In the genomic region with DNA sequence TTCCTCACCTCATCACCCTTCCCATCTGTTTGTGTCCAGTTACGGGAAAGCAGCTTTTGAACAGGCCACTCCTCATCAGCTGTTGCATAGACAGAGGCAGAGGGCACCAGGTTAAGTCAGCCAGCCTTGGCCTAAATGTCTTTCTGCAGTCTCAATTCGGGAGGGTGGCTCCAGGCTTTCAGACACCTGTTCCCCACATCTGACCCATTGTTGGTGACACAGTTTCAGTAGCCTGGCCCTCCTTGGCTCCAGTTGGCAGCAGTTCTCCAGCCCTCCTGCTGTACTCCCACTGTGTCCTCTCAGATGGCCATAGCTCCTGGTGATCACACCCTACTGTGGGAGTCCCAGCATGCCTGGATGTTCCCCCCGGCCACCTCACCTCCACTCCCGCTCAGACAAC, we compare ENCODE assay signal across 23 cellular contexts.
A peak's percentile ranks its signal among the peaks of the same experiment; 100 is the strongest.
DNase-seq lines count a peak whose midpoint lies in the region; ATAC-seq and TF ChIP-seq lines count a peak whose summit lies in the region.
"Had no signal": no experiment of that assay in that cellular context is flagged by ENCODE, and none has a peak within 500 bp of the region (broad histone marks: within the 10 kb centered on the region; RNA-seq: fewer than 3 reads in every experiment).

No MANE protein-coding gene starts in this region.

- DNase-seq in NCI-H524 (lab: John Stamatoyannopoulos, UW) (peak; percentile 13 to 69), NCI-H524 treated with DMSO at 0.1 percent for 48 hours (lab: John Stamatoyannopoulos, UW) (no peak), HEK293T (ENCODE audit: extremely low spot score) (peak; percentile 5), myocyte (ENCODE audit: low read depth) (peak; percentile 98), thoracic aorta (ENCODE audit: low spot score) (no peak), upper lobe of left lung (no peak), NCI-H2029 (lab: John Stamatoyannopoulos, UW) (no peak)
- DNase-seq: 8988T; Calu3; CD8-positive, alpha-beta memory T cell; DMS53; EL; GM23248; Karpas-422; NCI-H1694; NCI-H2081 treated with DMSO at 0.1 percent for 48 hours; NCI-H446 treated with DMSO at 0.1 percent for 48 hours; NCI-H748 treated with DMSO at 0.1 percent for 48 hours; Peyer's patch; T-cell had no signal

- no peak overlapping the region for H3K27ac ChIP-seq in thoracic aorta
- no peak overlapping the region for H3K27ac ChIP-seq in upper lobe of left lung
- H3K27ac ChIP-seq: C4-2B, GM23248, Peyer's patch had no signal

- no peaks in the 10 kb centered on the region for H3K4me1 ChIP-seq in thoracic aorta (ENCODE audit: control insufficient read depth in 1 of 2, low read depth in 2 of 2)
- no peaks in the 10 kb centered on the region for H3K4me1 ChIP-seq in upper lobe of left lung
- H3K4me1 ChIP-seq: HAP-1, Peyer's patch had no signal

- H3K36me3 ChIP-seq in thoracic aorta (no peaks in the 10 kb centered on the region), upper lobe of left lung (no peaks in the 10 kb centered on the region)
- H3K36me3 ChIP-seq: HAP-1, Peyer's patch had no signal

- H3K27me3 ChIP-seq in thoracic aorta (replicated peaks; ENCODE audit: insufficient read depth) (no peaks in the 10 kb centered on the region), upper lobe of left lung (no peaks in the 10 kb centered on the region)
- H3K27me3 ChIP-seq: Peyer's patch had no signal

- H3K9me3 ChIP-seq in thoracic aorta, result no peaks in the 10 kb centered on the region
- no peaks in the 10 kb centered on the region for H3K9me3 ChIP-seq in upper lobe of left lung
- H3K9me3 ChIP-seq: Peyer's patch had no signal

- CTCF ChIA-PET in HEK293T (lab: Yijun Ruan, JAX), result no interaction called here

- TF ChIP-seq CTCF in thoracic aorta (IDR thresholded peaks at IDR 0.05), result no peak
- no peak for TF ChIP-seq CTCF in upper lobe of left lung (IDR thresholded peaks at IDR 0.05)

- POLR2A ChIA-PET in HEK293T (lab: Yijun Ruan, JAX), result no interaction called here

- H3K4me3 ChIP-seq in thoracic aorta, result no peak overlapping the region
- H3K4me3 ChIP-seq in upper lobe of left lung, result no peak overlapping the region
- H3K4me3 ChIP-seq: GM23248, HAP-1, Peyer's patch had no signal

- peak; percentile 13 for ATAC-seq in thoracic aorta (ENCODE audit: insufficient number of reproducible peaks, low FRiP score, low read depth)
- no peak for ATAC-seq in upper lobe of left lung (ENCODE audit: low FRiP score in 2 of 2)
- ATAC-seq in GM21737 (IDR thresholded peaks at IDR 0.05; ENCODE audit: unreplicated experiment), result no peak
- ATAC-seq: T-cell had no signal

- WGBS in upper lobe of left lung, 2 donors, result 79 to 82% methylated on average over 3 to 4 of the region's 4 CpGs

- TF ChIP-seq POLR2A in upper lobe of left lung (IDR thresholded peaks at IDR 0.05), result no peak

- TF ChIP-seq EP300 in upper lobe of left lung (IDR thresholded peaks at IDR 0.05), result no peak

TF ChIP-seq in HEK293T, 16 proteins besides CTCF, POLR2A, EP300 and RAD21:
- TF ChIP-seq FOXA1 (IDR thresholded peaks at IDR 0.05), result no peak
- TF ChIP-seq CTBP1 (IDR thresholded peaks at IDR 0.05; ENCODE audit: borderline replicate concordance), result no peak
- no peak for TF ChIP-seq BHLHE40 (IDR thresholded peaks at IDR 0.05; ENCODE audit: borderline replicate concordance)
- no peak for TF ChIP-seq FOXM1 (IDR thresholded peaks at IDR 0.05; ENCODE audit: borderline replicate concordance)

Comparison
In these comparisons a context has a peak if more than half of its experiments do, and no peak if none do; other contexts are left out.
1. DNase-seq: peak in NCI-H524 (2 of 2), HEK293T (single experiment) and myocyte (single experiment); none in NCI-H524 treated with DMSO at 0.1 percent for 48 hours (single experiment), thoracic aorta (single experiment), upper lobe of left lung (0 of 2) and NCI-H2029 (single experiment).